14 cellular contexts compared by ENCODE assay signal in genomic region chr9:73180373-73180772, GRCh38. TPM values are rescaled to one million over a fixed set of nuclear protein-coding genes. Genes with fewer than 3 reads are reported as not detected.
DNase-seq lines count a peak whose midpoint lies in the region; ATAC-seq, FAIRE-seq and TF ChIP-seq lines count a peak whose summit lies in the region.
"Had no signal": no experiment of that assay in that cellular context is flagged by ENCODE, and none has a peak within 500 bp of the region (broad histone marks: within the 10 kb centered on the region; RNA-seq: fewer than 3 reads in every experiment).

No MANE protein-coding gene starts in this region.

- H3K27me3 ChIP-seq in BLaER1 treated with 17β-estradiol and CSF1 and Interleukin-3, amounts not matched to agents 10 nM and 100 nM: no peaks in the 10 kb centered on the region
- H3K27me3 ChIP-seq in IMR-90 (ENCODE audit: control insufficient read depth, insufficient read depth, low read length) (peaks cover 3% of the 10 kb centered on the region; the same call in 1 of the 2 replicates), astrocyte (ENCODE audit: insufficient read depth, low read length) (no peaks in the 10 kb centered on the region)

- H3K36me3 Mint-ChIP-seq in astrocyte (ENCODE audit: low read depth, unreplicated experiment): peaks cover 2% of the 10 kb centered on the region

- no peak overlapping the region for H2AK5ac ChIP-seq in IMR-90 (ENCODE audit: low read depth, low read length)

- no peak overlapping the region for H2BK5ac ChIP-seq in IMR-90 (ENCODE audit: low read depth, low read length, poor library complexity, severe bottlenecking)

- H3K27ac ChIP-seq in BLaER1 treated with 17β-estradiol and CSF1 and Interleukin-3, amounts not matched to agents 10 nM and 100 nM: no peak overlapping the region
- H3K27ac ChIP-seq in IMR-90 (ENCODE audit: insufficient read depth, low read length) (no peak overlapping the region), astrocyte (ENCODE audit: low read depth, low read length) (no peak overlapping the region)
- H3K27ac ChIP-seq: prostate gland had no signal

- peak overlapping the region; percentile 50 for H3K27ac Mint-ChIP-seq in astrocyte (ENCODE audit: unreplicated experiment)

- no CpG with 5 or more reads among the region's 1 CpG for WGBS in IMR-90 (ENCODE audit: extremely low coverage in 2 of 2, insufficient read length in 1 of 2), 2 experiments

- no peak overlapping the region for H4K5ac ChIP-seq in IMR-90 (ENCODE audit: low read depth, low read length)

- H3K9ac ChIP-seq in BLaER1 treated with 17β-estradiol and CSF1 and Interleukin-3, amounts not matched to agents 10 nM and 100 nM: no peak overlapping the region
- H3K9ac ChIP-seq in IMR-90 (ENCODE audit: low read depth, low read length): no peak overlapping the region
- H3K9ac ChIP-seq in astrocyte (ENCODE audit: low read length): no peak overlapping the region

- H3K18ac ChIP-seq in IMR-90 (ENCODE audit: low read depth, low read length): no peak overlapping the region

- H4K91ac ChIP-seq in IMR-90 (ENCODE audit: insufficient read depth, low read depth, low read length): no peak overlapping the region

- H3K4me3 ChIP-seq in BLaER1 treated with 17β-estradiol and CSF1 and Interleukin-3, amounts not matched to agents 10 nM and 100 nM: no peak overlapping the region
- no peak overlapping the region for H3K4me3 ChIP-seq in IMR-90 (ENCODE audit: insufficient read depth, low read depth, low read length)
- H3K4me3 ChIP-seq in astrocyte (ENCODE audit: insufficient read depth, low read depth, low read length): no peak overlapping the region
- H3K4me3 ChIP-seq: coronary artery, prostate gland had no signal

- no peaks in the 10 kb centered on the region for H3K79me1 ChIP-seq in IMR-90 (ENCODE audit: low read depth in 1 of 2, low read length in 2 of 2)

- no peak for TF ChIP-seq POLR2A in IMR-90 (IDR thresholded peaks at IDR 0.05; ENCODE audit: low read depth, low read length)
- TF ChIP-seq POLR2A in GM18505 (IDR thresholded peaks at IDR 0.05; ENCODE audit: borderline replicate concordance, extremely low read depth, insufficient read depth, insufficient read length): no peak

- no peaks in the 10 kb centered on the region for H3K9me3 Mint-ChIP-seq in astrocyte (ENCODE audit: unreplicated experiment)

- no peak overlapping the region for H2BK15ac ChIP-seq in IMR-90 (ENCODE audit: low read depth, low read length)

- dilution Hi-C loops in IMR-90 (cut with HindIII; ENCODE audit: low sequenced_read_pairs, unreplicated experiment): no loop called here

- no peak for TF ChIP-seq CTCF in IMR-90 (conservative IDR thresholded peaks at IDR 0.05; ENCODE audit: low read depth, low read length)
- no peak for TF ChIP-seq CTCF in astrocyte (IDR thresholded peaks at IDR 0.05; ENCODE audit: insufficient read depth, low read depth, low read length)

- H2BK20ac ChIP-seq in IMR-90 (ENCODE audit: low read depth, low read length): no peak overlapping the region

- H3K4me2 ChIP-seq in BLaER1 treated with 17β-estradiol and CSF1 and Interleukin-3, amounts not matched to agents 10 nM and 100 nM: peak overlapping the region in 10 of 11 experiments; percentile 19 to 63 (median 40); a peak in 13 of 22 replicates
- H3K4me2 ChIP-seq in IMR-90 (ENCODE audit: low read depth, low read length) (no peak overlapping the region), astrocyte (ENCODE audit: low read length) (no peak overlapping the region)

- no peak overlapping the region for H3K56ac ChIP-seq in IMR-90 (ENCODE audit: extremely low read depth, insufficient read depth, low read length)

- DNase-seq in IMR-90 (peak; percentile 71), astrocyte (ENCODE audit: low read depth) (peak; percentile 74), lung microvascular endothelial cell (ENCODE audit: low read depth in 2 of 2) (peak; percentile 36 to 60), inferior parietal cortex (ENCODE audit: extremely low spot score) (no peak), foreskin melanocyte (no peak), hypothalamus (lab: John Stamatoyannopoulos, UW) (no peak)
- DNase-seq: activated gamma-delta T cell, DND-41, midbrain, NCI-H1092 treated with DMSO at 0.1 percent for 48 hours had no signal

- H3K4me1 Mint-ChIP-seq in astrocyte (ENCODE audit: low read depth, unreplicated experiment): peaks cover 9% of the 10 kb centered on the region

- intact Hi-C loops in IMR-90 (cut with micrococcal nuclease): loop anchor here (5.0 kb wide), 1 partner anchor 308 kb away; no protein-coding TSS in a partner anchor

- no peaks in the 10 kb centered on the region for H3K27me3 Mint-ChIP-seq in astrocyte (ENCODE audit: low read depth, unreplicated experiment)

- 0 out of 2 replicates have a peak, but pooled peaks have one; percentile 55 for ATAC-seq in IMR-90 (ENCODE audit: low read depth)
- ATAC-seq in GM18505 (IDR thresholded peaks at IDR 0.05; ENCODE audit: unreplicated experiment): no peak

- no peaks in the 10 kb centered on the region for H3K79me2 ChIP-seq in astrocyte (ENCODE audit: insufficient read depth, low read length)

- no TSS peak for BruUV-seq in IMR-90 (replicated peaks; lab: Mats Ljungman, UMichigan)

- H3K14ac ChIP-seq in IMR-90 (replicated peaks; ENCODE audit: low read depth, low read length): no peak overlapping the region

- no peak for FAIRE-seq in astrocyte (lab: Jason Lieb, UNC)

- H3K36me3 ChIP-seq in BLaER1 treated with 17β-estradiol and CSF1 and Interleukin-3, amounts not matched to agents 10 nM and 100 nM: no peaks in the 10 kb centered on the region
- H3K36me3 ChIP-seq in IMR-90 (ENCODE audit: control insufficient read depth, insufficient read depth, low read length) (no peaks in the 10 kb centered on the region), astrocyte (ENCODE audit: insufficient read depth, low read length) (no peaks in the 10 kb centered on the region)
- H3K36me3 ChIP-seq: prostate gland had no signal

- no peak overlapping the region for H3K4ac ChIP-seq in IMR-90 (ENCODE audit: low read depth, low read length)

- H3K23ac ChIP-seq in IMR-90 (ENCODE audit: low read depth, low read length): no peak overlapping the region

- POLR2A ChIA-PET in IMR-90 (lab: Charles Lee; ENCODE audit: unreplicated experiment): no interaction called here

- no peaks in the 10 kb centered on the region for H3K9me3 ChIP-seq in BLaER1 treated with 17β-estradiol and CSF1 and Interleukin-3, amounts not matched to agents 10 nM and 100 nM (replicated peaks in 1 of 11)
- H3K9me3 ChIP-seq in IMR-90 (ENCODE audit: control insufficient read depth, insufficient read depth, low read length) (no peaks in the 10 kb centered on the region), astrocyte (ENCODE audit: insufficient read depth, low read depth, low read length) (no peaks in the 10 kb centered on the region)
- H3K9me3 ChIP-seq: prostate gland had no signal

- no peak overlapping the region for H2BK120ac ChIP-seq in IMR-90 (ENCODE audit: low read depth, low read length)

- no peak overlapping the region for H4K8ac ChIP-seq in IMR-90 (ENCODE audit: low read depth in 2 of 2, low read length in 2 of 2)

- H4K20me1 ChIP-seq in BLaER1 treated with 17β-estradiol and CSF1 and Interleukin-3, amounts not matched to agents 10 nM and 100 nM: no peaks in the 10 kb centered on the region
- H4K20me1 ChIP-seq in IMR-90 (ENCODE audit: insufficient read depth, low read length): no peaks in the 10 kb centered on the region
- no peaks in the 10 kb centered on the region for H4K20me1 ChIP-seq in astrocyte (ENCODE audit: insufficient read depth, low read length)

- no peaks in the 10 kb centered on the region; the same call in 1 of the 2 replicates for H3K9me1 ChIP-seq in IMR-90 (ENCODE audit: insufficient read depth, low read length)

- H3K4me3 Mint-ChIP-seq in astrocyte (ENCODE audit: unreplicated experiment): no peak overlapping the region

- H3K4me1 ChIP-seq in BLaER1 treated with 17β-estradiol and CSF1 and Interleukin-3, amounts not matched to agents 10 nM and 100 nM: peaks cover 9 to 21% (median 18%) of the 10 kb centered on the region in 10 experiments
- 0 out of 2 replicates have a peak, but pooled peaks cover 1% of the 10 kb centered on the region for H3K4me1 ChIP-seq in IMR-90 (ENCODE audit: control insufficient read depth, insufficient read depth, low read length)
- peaks cover 18% of the 10 kb centered on the region for H3K4me1 ChIP-seq in astrocyte (ENCODE audit: insufficient read depth, low read length)

- H2AK9ac ChIP-seq in IMR-90 (replicated peaks; ENCODE audit: low read depth, low read length, poor library complexity): no peak overlapping the region

- H2AFZ ChIP-seq in IMR-90 (replicated peaks; ENCODE audit: low read length, poor library complexity) (no peak overlapping the region), astrocyte (ENCODE audit: low read depth, low read length) (no peak overlapping the region)

- CTCF ChIA-PET in IMR-90 (lab: Yijun Ruan, JAX): interaction anchor here (0.5 to 5.3 kb wide), 2 partner anchors 73 to 79 kb away, joined by 4 to 26 read pairs; no protein-coding TSS in a partner anchor

- TF ChIP-seq RAD21 in IMR-90 (IDR thresholded peaks at IDR 0.05; ENCODE audit: low read length): no peak

- in situ Hi-C loops in IMR-90 (cut with MboI; ENCODE audit: low sequenced_read_pairs): loop anchor here (5.0 to 10.0 kb wide), 2 partner anchors 73 to 326 kb away; no protein-coding TSS in a partner anchor

TF ChIP-seq in IMR-90, 13 proteins besides CTCF, POLR2A, EP300 and RAD21:
- TF ChIP-seq CHD1 (IDR thresholded peaks at IDR 0.05; ENCODE audit: low read depth, low read length): no peak
- peak; percentile 40; the same call in 1 of the 2 replicates for TF ChIP-seq FOS (IDR thresholded peaks at IDR 0.05; ENCODE audit: low read depth, low read length)

RNA-seq across cellular contexts. Expression of gene ANXA1, which starts 28.7 kb away (rescaled TPM):
- total RNA-seq in IMR-90 (2012; rRNA removed) (583 and 637 TPM in 2 replicates), astrocyte (447 and 637 TPM in 2 replicates), lung microvascular endothelial cell (311 and 467 TPM in 2 replicates)
- 465 and 520 TPM in 2 replicates for polyA plus RNA-seq in IMR-90 (2012; rRNA removed)
- polyA plus RNA-seq in IMR-90 (2012; cell fraction: cytosol; rRNA removed): 66.9 and 122 TPM in 2 replicates
- 22.6 and 233 TPM in 2 replicates for polyA plus RNA-seq in IMR-90 (2012; cell fraction: nucleus; rRNA removed; ENCODE audit: low replicate concordance)

Comparison
In these comparisons a context has a peak if more than half of its experiments do, and no peak if none do; other contexts are left out.
1. H3K4me2 ChIP-seq: peak in BLaER1 treated with 17β-estradiol and CSF1 and Interleukin-3, amounts not matched to agents 10 nM and 100 nM (10 of 11); none in IMR-90 (single experiment) and astrocyte (single experiment).
2. DNase-seq: peak in IMR-90 (single experiment), astrocyte (single experiment) and lung microvascular endothelial cell (2 of 2); none in inferior parietal cortex (single experiment), foreskin melanocyte (single experiment) and hypothalamus (0 of 51).